Comparison of ENCODE assay signal across 23 cellular contexts in genomic region chr18:6714027-6714426, GRCh38. TPM values are rescaled to one million over a fixed set of nuclear protein-coding genes. Genes with fewer than 3 reads are reported as not detected.
"Had no signal": no experiment of that assay in that cellular context is flagged by ENCODE, and none has a peak within 500 bp of the region (broad histone marks: within the 10 kb centered on the region; RNA-seq: fewer than 3 reads in every experiment).

No MANE protein-coding gene starts in this region.

- H3K27ac ChIP-seq: brain microvascular endothelial cell, gastrocnemius medialis, heart left ventricle, skin epidermis had no signal

- ATAC-seq: activated CD8-positive, alpha-beta T cell treated with anti-CD3 and anti-CD28 coated beads, Interleukin-2, amount 10 ng/mL, durations not matched to agents 7 days and 5 days; activated naive CD4-positive, alpha-beta T cell treated with anti-CD3 and anti-CD28 coated beads, Interleukin-2, amount 50 U/mL, for 72 hours; activated T-cell treated with anti-CD3 and anti-CD28 coated beads, Interleukin-2, amount 50 U/mL, for 72 hours; gastrocnemius medialis; heart left ventricle had no signal

- DNase-seq: activated B cell treated with CpG ODN at 0.5 μM for 24 hours; activated CD4-positive, alpha-beta T cell treated with anti-CD3 and anti-CD28 coated beads, Interleukin-2, amount 10 ng/mL, durations not matched to agents 24 days and 14 days; activated CD8-positive, alpha-beta memory T cell treated with anti-CD3 and anti-CD28 coated beads, Interleukin-2, amount 50 U/mL, for 4 hours; activated CD8-positive, alpha-beta T cell treated with anti-CD3 and anti-CD28 coated beads, Interleukin-2, amount 10 ng/mL, durations not matched to agents 7 days and 5 days; activated gamma-delta T cell; activated T-cell treated with anti-CD3 and anti-CD28 coated beads, Interleukin-2, amount 50 U/mL, for 72 hours; amniotic stem cell; brain microvascular endothelial cell; erythroblast; gastrocnemius medialis; heart left ventricle; nucleus accumbens; stimulated activated CD4-positive, alpha-beta T cell treated with anti-CD3 and anti-CD28 coated beads, Interleukin-4, amount 100 ng/mL, for 4 hours; stimulated activated CD8-positive, alpha-beta memory T cell treated with anti-CD3 and anti-CD28 coated beads, Interleukin-4, amount 100 ng/mL, for 48 hours; stimulated activated naive CD4-positive, alpha-beta T cell treated with Interleukin-2 at 50 U/mL for 16 hours; substantia nigra had no signal

- H3K36me3 ChIP-seq: brain microvascular endothelial cell, gastrocnemius medialis, heart left ventricle, right atrium auricular region had no signal

- H3K4me3 ChIP-seq: gastrocnemius medialis, heart left ventricle, right atrium auricular region, skin epidermis had no signal

- H3K27ac Mint-ChIP-seq: activated B cell treated with CpG ODN at 0.5 μM for 24 hours; activated CD4-positive, alpha-beta T cell treated with anti-CD3 and anti-CD28 coated beads, Interleukin-2, amount 10 ng/mL, durations not matched to agents 24 days and 14 days; activated CD8-positive, alpha-beta T cell treated with anti-CD3 and anti-CD28 coated beads, Interleukin-2, amount 10 ng/mL, durations not matched to agents 7 days and 5 days; activated naive CD4-positive, alpha-beta T cell treated with anti-CD3 and anti-CD28 coated beads, Interleukin-2, amount 50 U/mL, for 72 hours; activated T-cell treated with anti-CD3 and anti-CD28 coated beads, Interleukin-2, amount 50 U/mL, for 72 hours; dendritic cell treated with granulocyte-macrophage colony-stimulating factor and Interleukin-4, amounts not matched to agents 40 ng/mL and 50 ng/mL, for 4 days; T-helper 1 cell treated with Interleukin-12 subunit alpha and Interleukin-12 subunit beta and Interleukin-4 antibody, amounts not matched to agents 30 μg/mL and 1 μg/mL, for 36 hours; type B pancreatic cell had no signal

- H3K9me3 ChIP-seq: gastrocnemius medialis, heart left ventricle, right atrium auricular region had no signal

- H3K36me3 Mint-ChIP-seq: activated naive CD4-positive, alpha-beta T cell treated with anti-CD3 and anti-CD28 coated beads, Interleukin-2, amount 50 U/mL, for 72 hours; type B pancreatic cell had no signal

- H3K27me3 Mint-ChIP-seq: activated B cell treated with CpG ODN at 0.5 μM for 24 hours; activated CD4-positive, alpha-beta T cell treated with anti-CD3 and anti-CD28 coated beads, Interleukin-2, amount 10 ng/mL, durations not matched to agents 24 days and 14 days; dendritic cell treated with granulocyte-macrophage colony-stimulating factor and Interleukin-4, amounts not matched to agents 40 ng/mL and 50 ng/mL, for 4 days; type B pancreatic cell had no signal

- H3K9me3 Mint-ChIP-seq: activated B cell treated with CpG ODN at 0.5 μM for 24 hours; activated CD4-positive, alpha-beta T cell treated with anti-CD3 and anti-CD28 coated beads, Interleukin-2, amount 10 ng/mL, durations not matched to agents 24 days and 14 days; dendritic cell treated with granulocyte-macrophage colony-stimulating factor and Interleukin-4, amounts not matched to agents 40 ng/mL and 50 ng/mL, for 4 days; nephron; type B pancreatic cell had no signal

- H3K4me3 Mint-ChIP-seq: activated B cell treated with CpG ODN at 0.5 μM for 24 hours; activated CD4-positive, alpha-beta T cell treated with anti-CD3 and anti-CD28 coated beads, Interleukin-2, amount 10 ng/mL, durations not matched to agents 24 days and 14 days; activated CD8-positive, alpha-beta T cell treated with anti-CD3 and anti-CD28 coated beads, Interleukin-2, amount 10 ng/mL, durations not matched to agents 7 days and 5 days; activated T-cell treated with anti-CD3 and anti-CD28 coated beads, Interleukin-2, amount 50 U/mL, for 72 hours; dendritic cell treated with granulocyte-macrophage colony-stimulating factor and Interleukin-4, amounts not matched to agents 40 ng/mL and 50 ng/mL, for 4 days; nephron; T-helper 1 cell treated with Interleukin-12 subunit alpha and Interleukin-12 subunit beta and Interleukin-4 antibody, amounts not matched to agents 30 μg/mL and 1 μg/mL, for 36 hours; type B pancreatic cell had no signal

- H3K4me1 ChIP-seq: gastrocnemius medialis, heart left ventricle had no signal

- H3K27me3 ChIP-seq: brain microvascular endothelial cell, gastrocnemius medialis, heart left ventricle, right atrium auricular region had no signal

- H3K4me1 Mint-ChIP-seq: activated B cell treated with CpG ODN at 0.5 μM for 24 hours; activated CD4-positive, alpha-beta T cell treated with anti-CD3 and anti-CD28 coated beads, Interleukin-2, amount 10 ng/mL, durations not matched to agents 24 days and 14 days had no signal

RNA-seq across cellular contexts. Expression of gene ARHGAP28, which starts 15.5 kb away (rescaled TPM):
- total RNA-seq: activated B cell treated with CpG ODN at 0.5 μM for 24 hours; activated CD4-positive, alpha-beta T cell treated with anti-CD3 and anti-CD28 coated beads, Interleukin-2, amount 10 ng/mL, durations not matched to agents 24 days and 14 days; activated CD8-positive, alpha-beta T cell treated with anti-CD3 and anti-CD28 coated beads, Interleukin-2, amount 10 ng/mL, durations not matched to agents 7 days and 5 days; activated naive CD4-positive, alpha-beta T cell treated with anti-CD3 and anti-CD28 coated beads, Interleukin-2, amount 50 U/mL, for 72 hours; activated T-cell treated with anti-CD3 and anti-CD28 coated beads, Interleukin-2, amount 50 U/mL, for 72 hours had no signal
